21 cellular contexts compared by ENCODE assay signal in the genomic region with DNA sequence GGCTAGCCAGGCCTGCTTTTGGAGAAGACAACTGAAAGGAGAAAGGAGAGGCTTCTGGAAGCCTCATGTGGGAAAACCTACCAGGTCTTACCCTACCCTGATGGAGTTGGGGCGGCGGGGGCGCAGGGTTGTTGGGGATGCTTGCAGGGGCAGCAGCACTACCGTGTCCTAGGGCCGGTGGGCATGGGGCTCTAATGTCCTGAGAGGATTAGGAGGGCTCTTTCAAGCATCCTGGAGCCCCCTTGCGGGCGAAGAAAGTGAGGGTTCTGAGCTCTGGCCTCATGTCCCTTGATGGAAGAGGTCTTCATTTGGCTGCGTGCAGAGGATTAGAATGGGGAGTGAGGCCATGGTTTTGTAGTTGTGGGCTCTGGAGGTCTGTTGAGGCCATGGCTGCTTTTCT.
"Had no signal": no experiment of that assay in that cellular context is flagged by ENCODE, and none has a peak within 500 bp of the region (broad histone marks: within the 10 kb centered on the region; RNA-seq: fewer than 3 reads in every experiment).

No MANE protein-coding gene starts in this region.

- H3K27me3 Mint-ChIP-seq: activated CD4-positive, alpha-beta memory T cell treated with anti-CD3 and anti-CD28 coated beads for 36 hours had no signal

- H3K36me3 ChIP-seq: left ventricle myocardium inferior, right lobe of liver, thoracic aorta, upper lobe of left lung had no signal

- H3K4me1 ChIP-seq: left ventricle myocardium inferior, right lobe of liver had no signal

- H3K27me3 ChIP-seq: right lobe of liver, upper lobe of left lung had no signal

- H3K27ac Mint-ChIP-seq: activated B cell treated with CpG ODN at 0.5 μM for 24 hours; activated CD4-positive, alpha-beta memory T cell treated with anti-CD3 and anti-CD28 coated beads for 36 hours; activated naive CD8-positive, alpha-beta T cell treated with anti-CD3 and anti-CD28 coated beads, Interleukin-2, amount 10 ng/mL, durations not matched to agents 7 days and 5 days; effector memory CD8-positive, alpha-beta T cell; stimulated activated effector memory CD8-positive, alpha-beta T cell treated with anti-CD3 and anti-CD28 coated beads, Interleukin-12 subunit alpha, Interleukin-12 subunit beta, amount 100 ng/mL, for 72 hours; T-helper 2 cell treated with Interferon-gamma antibody and Interleukin-4, amounts not matched to agents 5 μg/mL and 100 μg/mL, for 36 hours had no signal

- ATAC-seq: effector memory CD8-positive, alpha-beta T cell; right lobe of liver; stimulated activated effector memory CD8-positive, alpha-beta T cell treated with anti-CD3 and anti-CD28 coated beads, Interleukin-12 subunit alpha, Interleukin-12 subunit beta, amount 100 ng/mL, for 72 hours had no signal

- H3K4me1 Mint-ChIP-seq: activated B cell treated with CpG ODN at 0.5 μM for 24 hours; activated naive CD8-positive, alpha-beta T cell treated with anti-CD3 and anti-CD28 coated beads, Interleukin-2, amount 10 ng/mL, durations not matched to agents 7 days and 5 days; stimulated activated effector memory CD8-positive, alpha-beta T cell treated with anti-CD3 and anti-CD28 coated beads, Interleukin-12 subunit alpha, Interleukin-12 subunit beta, amount 100 ng/mL, for 72 hours had no signal

- H3K9me3 ChIP-seq: left ventricle myocardium inferior, right lobe of liver, thoracic aorta, upper lobe of left lung had no signal

- H3K27ac ChIP-seq: epithelial cell of prostate, left ventricle myocardium inferior, right lobe of liver, thoracic aorta, upper lobe of left lung had no signal

- H3K4me3 Mint-ChIP-seq: activated B cell treated with CpG ODN at 0.5 μM for 24 hours; activated CD4-positive, alpha-beta memory T cell treated with anti-CD3 and anti-CD28 coated beads for 36 hours; activated naive CD8-positive, alpha-beta T cell treated with anti-CD3 and anti-CD28 coated beads, Interleukin-2, amount 10 ng/mL, durations not matched to agents 7 days and 5 days; effector memory CD8-positive, alpha-beta T cell; stimulated activated effector memory CD8-positive, alpha-beta T cell treated with anti-CD3 and anti-CD28 coated beads, Interleukin-12 subunit alpha, Interleukin-12 subunit beta, amount 100 ng/mL, for 72 hours; T-helper 2 cell treated with Interferon-gamma antibody and Interleukin-4, amounts not matched to agents 5 μg/mL and 100 μg/mL, for 36 hours had no signal

- FAIRE-seq: small intestine had no signal

- H3K9me3 Mint-ChIP-seq: activated B cell treated with CpG ODN at 0.5 μM for 24 hours; activated CD4-positive, alpha-beta memory T cell treated with anti-CD3 and anti-CD28 coated beads for 36 hours; activated naive CD8-positive, alpha-beta T cell treated with anti-CD3 and anti-CD28 coated beads, Interleukin-2, amount 10 ng/mL, durations not matched to agents 7 days and 5 days; effector memory CD8-positive, alpha-beta T cell; stimulated activated effector memory CD8-positive, alpha-beta T cell treated with anti-CD3 and anti-CD28 coated beads, Interleukin-12 subunit alpha, Interleukin-12 subunit beta, amount 100 ng/mL, for 72 hours; T-helper 2 cell treated with Interferon-gamma antibody and Interleukin-4, amounts not matched to agents 5 μg/mL and 100 μg/mL, for 36 hours had no signal

- H3K4me3 ChIP-seq: left ventricle myocardium inferior, right lobe of liver, thoracic aorta, upper lobe of left lung had no signal

- DNase-seq: activated B cell treated with CpG ODN at 0.5 μM for 24 hours; activated CD4-positive, alpha-beta memory T cell treated with anti-CD3 and anti-CD28 coated beads for 36 hours; activated CD4-positive, alpha-beta T cell treated with anti-CD3 and anti-CD28 coated beads for 4 hours; activated naive CD4-positive, alpha-beta T cell; activated naive CD8-positive, alpha-beta T cell treated with anti-CD3 and anti-CD28 coated beads, Interleukin-2, amount 10 ng/mL, durations not matched to agents 7 days and 5 days; activated T-cell treated with anti-CD3 and anti-CD28 coated beads for 4 hours; amygdala; effector memory CD8-positive, alpha-beta T cell; foreskin melanocyte; glutamatergic neuron; hippocampal formation; kidney glomerular epithelial cell; left ventricle myocardium inferior; right lobe of liver; small intestine; stimulated activated CD4-positive, alpha-beta T cell treated with anti-CD3 and anti-CD28 coated beads, Interleukin-4, amount 100 ng/mL, for 24 hours had no signal

- H3K36me3 Mint-ChIP-seq: activated CD4-positive, alpha-beta memory T cell treated with anti-CD3 and anti-CD28 coated beads for 36 hours; activated naive CD8-positive, alpha-beta T cell treated with anti-CD3 and anti-CD28 coated beads, Interleukin-2, amount 10 ng/mL, durations not matched to agents 7 days and 5 days; stimulated activated effector memory CD8-positive, alpha-beta T cell treated with anti-CD3 and anti-CD28 coated beads, Interleukin-12 subunit alpha, Interleukin-12 subunit beta, amount 100 ng/mL, for 72 hours had no signal
